Comparison of ENCODE assay signal across 7 cellular contexts in genomic region chr18:2502880-2503279, GRCh38.
"Had no signal": no experiment of that assay in that cellular context is flagged by ENCODE, and none has a peak within 500 bp of the region (broad histone marks: within the 10 kb centered on the region; RNA-seq: fewer than 3 reads in every experiment).

No MANE protein-coding gene starts in this region.

- DNase-seq: IMR-90, KBM-7, KG1 had no signal

- FAIRE-seq: HepG2, HTR-8/SVneo had no signal

- ATAC-seq: HepG2 had no signal

- H3K9ac ChIP-seq: KMS-11 had no signal

- H3K27ac ChIP-seq: HL-60, KMS-11 had no signal

- H3K4me2 ChIP-seq: KMS-11 had no signal
